ENCODE assay signal across 8 cellular contexts in genomic region chr21:41425954-41426655, GRCh38. TPM values are rescaled to one million over a fixed set of nuclear protein-coding genes. Genes with fewer than 3 reads are reported as not detected.
A peak's percentile ranks its signal among the peaks of the same experiment; 100 is the strongest.
DNase-seq lines count a peak whose midpoint lies in the region; ATAC-seq and TF ChIP-seq lines count a peak whose summit lies in the region.

TSS of gene MX1 (plus strand) at chr21:41426239. CDS start at chr21:41432071, 5,832 bp downstream.

- H3K36me3 Mint-ChIP-seq in Calu3 (ENCODE audit: insufficient read depth, unreplicated experiment): peaks cover 10% of the 10 kb centered on the region
- peaks cover 5% of the 10 kb centered on the region for H3K36me3 Mint-ChIP-seq in activated CD8-positive, alpha-beta T cell treated with anti-CD3 and anti-CD28 coated beads for 36 hours (ENCODE audit: low read depth)

- DNase-seq in Calu3 (peak; percentile 81), mesenteric fat pad (ENCODE audit: low spot score) (peak; percentile 96), SW 1271 (lab: John Stamatoyannopoulos, UW) (no peak)
- peak; percentile 89 for DNase-seq in activated CD8-positive, alpha-beta T cell treated with anti-CD3 and anti-CD28 coated beads for 36 hours
- DNase-seq in effector memory CD4-positive, alpha-beta T cell: peak; percentile 63 to 70 (median 69)
- DNase-seq in stimulated activated CD8-positive, alpha-beta memory T cell treated with anti-CD3 and anti-CD28 coated beads, Interleukin-12 subunit alpha, Interleukin-12 subunit beta, amount 100 ng/mL, for 4 hours (ENCODE audit: low read depth): peak; percentile 77

- H3K4me3 ChIP-seq in effector memory CD4-positive, alpha-beta T cell (ENCODE audit: insufficient read depth, low read depth, low read length, poor library complexity, severe bottlenecking): peak within 1 kb of the TSS; percentile 93

- TF ChIP-seq CTCF in Calu3 (IDR thresholded peaks at IDR 0.05; ENCODE audit: unreplicated experiment): no peak
- TF ChIP-seq CTCF in activated CD8-positive, alpha-beta T cell treated with anti-CD3 and anti-CD28 coated beads for 36 hours (IDR thresholded peaks at IDR 0.05): no peak

- H3K27me3 ChIP-seq in effector memory CD4-positive, alpha-beta T cell (replicated peaks; ENCODE audit: control insufficient read depth, insufficient read depth, low read length, poor library complexity, severe bottlenecking): no peaks in the 10 kb centered on the region

- H3K27ac Mint-ChIP-seq in Calu3 (ENCODE audit: unreplicated experiment): peak within 1 kb of the TSS; percentile 56
- H3K27ac Mint-ChIP-seq in activated CD8-positive, alpha-beta T cell treated with anti-CD3 and anti-CD28 coated beads for 36 hours: peak within 1 kb of the TSS; percentile 91

- CTCF ChIA-PET in Calu3 (lab: Charles Lee): interaction anchor here (1.0 kb wide), 1 partner anchor 143 kb away, joined by 6 read pairs; no protein-coding TSS in a partner anchor
- CTCF ChIA-PET in activated CD8-positive, alpha-beta T cell treated with anti-CD3 and anti-CD28 coated beads for 36 hours (lab: Charles Lee): interaction anchor here (1.0 kb wide), 1 partner anchor 57 kb away, joined by 3 read pairs; no protein-coding TSS in a partner anchor

- peak within 1 kb of the TSS; percentile 96 for H3K4me3 Mint-ChIP-seq in Calu3 (ENCODE audit: low read depth, unreplicated experiment)
- peak within 1 kb of the TSS; percentile 87 for H3K4me3 Mint-ChIP-seq in activated CD8-positive, alpha-beta T cell treated with anti-CD3 and anti-CD28 coated beads for 36 hours

- peaks cover 15% of the 10 kb centered on the region for H3K4me1 ChIP-seq in effector memory CD4-positive, alpha-beta T cell (ENCODE audit: control insufficient read depth, insufficient read depth, low read length, poor library complexity, severe bottlenecking)

- H3K36me3 ChIP-seq in KOPT-K1 (ENCODE audit: insufficient read depth, low read length): no peaks in the 10 kb centered on the region
- peaks cover 10% of the 10 kb centered on the region for H3K36me3 ChIP-seq in effector memory CD4-positive, alpha-beta T cell (ENCODE audit: control insufficient read depth, insufficient read depth, low read length)

- peaks cover 6% of the 10 kb centered on the region for H3K4me1 Mint-ChIP-seq in Calu3 (ENCODE audit: low read depth, unreplicated experiment)
- peaks cover 19% of the 10 kb centered on the region for H3K4me1 Mint-ChIP-seq in activated CD8-positive, alpha-beta T cell treated with anti-CD3 and anti-CD28 coated beads for 36 hours (ENCODE audit: low read depth)

- intact Hi-C loops in Calu3 (cut with micrococcal nuclease; ENCODE audit: unreplicated experiment): no loop called here
- intact Hi-C loops in activated CD8-positive, alpha-beta T cell treated with anti-CD3 and anti-CD28 coated beads for 36 hours (cut with micrococcal nuclease): no loop called here

- H3K9me3 Mint-ChIP-seq in Calu3 (ENCODE audit: low read depth, unreplicated experiment): no peaks in the 10 kb centered on the region
- no peaks in the 10 kb centered on the region for H3K9me3 Mint-ChIP-seq in activated CD8-positive, alpha-beta T cell treated with anti-CD3 and anti-CD28 coated beads for 36 hours

- peak; percentile 82 for ATAC-seq in GM21390 (IDR thresholded peaks at IDR 0.05; ENCODE audit: unreplicated experiment)
- peak; percentile 97 for ATAC-seq in activated CD8-positive, alpha-beta T cell treated with anti-CD3 and anti-CD28 coated beads for 36 hours

- H3K9me3 ChIP-seq in KOPT-K1 (ENCODE audit: insufficient read depth, low read length, poor library complexity, severe bottlenecking): no peaks in the 10 kb centered on the region
- H3K9me3 ChIP-seq in effector memory CD4-positive, alpha-beta T cell (ENCODE audit: control insufficient read depth, low read length): no peaks in the 10 kb centered on the region

- BruUV-seq in Calu3 (replicated peaks; lab: Mats Ljungman, UMichigan): no TSS peak

- no peaks in the 10 kb centered on the region for H3K27me3 Mint-ChIP-seq in Calu3 (ENCODE audit: unreplicated experiment)
- H3K27me3 Mint-ChIP-seq in activated CD8-positive, alpha-beta T cell treated with anti-CD3 and anti-CD28 coated beads for 36 hours: no peaks in the 10 kb centered on the region

- H3K27ac ChIP-seq in KOPT-K1 (ENCODE audit: low read depth, low read length, poor library complexity, severe bottlenecking): peak within 1 kb of the TSS; percentile 28
- peak within 1 kb of the TSS; percentile 79 for H3K27ac ChIP-seq in effector memory CD4-positive, alpha-beta T cell (ENCODE audit: insufficient read depth, low read length, poor library complexity, severe bottlenecking)

- POLR2A ChIA-PET in activated CD8-positive, alpha-beta T cell treated with anti-CD3 and anti-CD28 coated beads for 36 hours (lab: Charles Lee): interaction anchor here (1.0 to 2.8 kb wide), 5 partner anchors 9 to 65 kb away, joined by 3 to 10 read pairs (median 4); partner anchors contain the start of gene MX2

RNA-seq across cellular contexts. Expression of gene MX1, which starts in this region (rescaled TPM):
- total RNA-seq in Calu3 (2022) (175 and 504 TPM in 2 replicates), mesenteric fat pad (60.3 TPM)
- total RNA-seq in activated CD8-positive, alpha-beta T cell treated with anti-CD3 and anti-CD28 coated beads for 36 hours: 10 to 100 TPM; 39.4 to 40.0 TPM

Comparison
In these comparisons a context has a peak if more than half of its experiments do, and no peak if none do; other contexts are left out.
1. DNase-seq: peak in Calu3 (single experiment), activated CD8-positive, alpha-beta T cell treated with anti-CD3 and anti-CD28 coated beads for 36 hours (single experiment), effector memory CD4-positive, alpha-beta T cell (3 of 3), mesenteric fat pad (single experiment) and stimulated activated CD8-positive, alpha-beta memory T cell treated with anti-CD3 and anti-CD28 coated beads, Interleukin-12 subunit alpha, Interleukin-12 subunit beta, amount 100 ng/mL, for 4 hours (single experiment); none in SW 1271 (0 of 2).